In the genomic region with DNA sequence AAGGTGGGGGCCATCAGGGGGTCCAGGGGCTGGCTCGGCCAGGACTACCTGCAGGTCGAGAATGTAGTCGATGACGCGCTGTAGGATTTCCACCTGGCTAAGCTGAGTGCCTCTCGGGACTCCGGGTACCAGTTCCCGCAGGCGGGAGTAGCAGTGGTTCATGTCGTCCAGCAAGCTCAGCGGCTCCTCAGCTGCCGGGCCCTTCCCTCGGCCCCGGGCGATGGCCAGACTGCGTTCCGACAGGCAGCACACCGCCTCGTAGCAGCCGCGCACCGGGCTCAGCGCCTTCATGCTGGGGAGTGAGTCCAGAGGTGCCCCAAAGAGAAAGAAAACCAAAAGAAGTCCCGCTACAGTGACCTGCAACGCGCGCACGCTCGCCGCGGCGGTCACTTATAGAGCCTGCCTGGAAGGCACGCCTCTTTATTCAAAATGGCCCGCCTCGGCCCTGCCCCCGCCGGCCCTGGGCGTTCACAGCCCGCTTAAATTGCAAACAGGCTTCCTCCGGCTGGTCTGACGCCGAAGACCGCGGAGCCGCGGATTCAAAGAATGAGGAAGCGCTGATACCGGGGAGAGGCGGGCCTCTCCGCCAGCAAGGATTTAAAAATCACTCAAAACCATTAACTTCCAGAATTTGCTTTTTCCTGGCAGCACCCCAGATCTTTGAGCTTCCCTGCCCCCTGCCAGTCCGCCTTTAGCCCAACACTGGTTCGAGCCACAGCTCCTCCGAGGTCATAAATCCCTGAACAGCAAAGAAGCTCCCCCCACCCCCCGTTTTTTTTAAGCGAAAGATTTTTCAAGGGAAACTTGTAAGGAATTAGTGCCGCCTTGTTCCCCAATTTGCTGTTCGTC, we compare ENCODE assay signal across 8 cellular contexts. TPM values are rescaled to one million over a fixed set of nuclear protein-coding genes. Genes with fewer than 3 reads are reported as not detected.
DNase-seq lines count a peak whose midpoint lies in the region; ATAC-seq, FAIRE-seq and TF ChIP-seq lines count a peak whose summit lies in the region.

Gene ID3 (minus strand): TSS at position 366 of the 849 bp plus-strand sequence. CDS start 75 bp downstream, at position 291.

- intact Hi-C loops in T-helper 1 cell treated with Interleukin-12 subunit alpha and Interleukin-12 subunit beta and Interleukin-4 antibody, amounts not matched to agents 30 ng/mL and 1 ng/mL, for 36 hours (cut with micrococcal nuclease): loop anchor here (1.0 to 5.0 kb wide), 12 partner anchors 18 to 400 kb away; partner anchors contain the start of genes ASAP3, E2F2, PNRC2 and RPL11
- intact Hi-C loops in adrenal gland (cut with DNase I) (no loop called here), heart right ventricle (cut with DNase I) (loop anchor here in 2 of 10 donors (10.0 kb wide), 1 partner anchor 185 kb away; the partner anchor contains the start of gene ELOA (in 2 of the 2)), prostate gland (cut with DNase I) (no loop called here)

- TF ChIP-seq CTCF in adrenal gland (IDR thresholded peaks at IDR 0.05): no peak
- no peak for TF ChIP-seq CTCF in heart right ventricle (IDR thresholded peaks at IDR 0.05)
- peak in 3 of 4 experiments; percentile 14 to 38 (median 19) for TF ChIP-seq CTCF in prostate gland (IDR thresholded peaks at IDR 0.05)

- H3K4me1 ChIP-seq in adrenal gland (replicated peaks in 1 of 2) (peaks cover 15 to 57% of the 10 kb centered on the region in 2 donors), heart right ventricle (peaks cover 6 to 81% (median 61%) of the 10 kb centered on the region in 9 donors), prostate gland (replicated peaks) (peaks cover 8% of the 10 kb centered on the region)

- peak; percentile 96 for TF ChIP-seq POLR2A in GM12891 (IDR thresholded peaks at IDR 0.05; ENCODE audit: low read depth, low read length)
- TF ChIP-seq POLR2A in adrenal gland (IDR thresholded peaks at IDR 0.05): peak; percentile 94 to 95
- TF ChIP-seq POLR2A in prostate gland (IDR thresholded peaks at IDR 0.05): peak; percentile 99

- peak; percentile 74 for ATAC-seq in HG02759 (IDR thresholded peaks at IDR 0.05; ENCODE audit: unreplicated experiment)
- ATAC-seq in heart right ventricle: peak; percentile 66 to 83 (median 79)

- peak within 1 kb of the TSS; percentile 61 to 91 (median 80) for H3K27ac ChIP-seq in adrenal gland
- H3K27ac ChIP-seq in heart right ventricle: peak within 1 kb of the TSS; percentile 90 to 99 (median 95)
- H3K27ac ChIP-seq in prostate gland: peak within 1 kb of the TSS; percentile 86 to 95

- peak within 1 kb of the TSS in 3 of 4 donors; percentile 50 to 65 (median 64) for H3K4me3 ChIP-seq in adrenal gland
- peak within 1 kb of the TSS; percentile 62 to 97 (median 82) for H3K4me3 ChIP-seq in heart right ventricle
- peak within 1 kb of the TSS; percentile 78 to 80 for H3K4me3 ChIP-seq in prostate gland

- H3K9me3 ChIP-seq in adrenal gland (replicated peaks in 1 of 3): no peaks in the 10 kb centered on the region
- no peaks in the 10 kb centered on the region for H3K9me3 ChIP-seq in heart right ventricle
- no peaks in the 10 kb centered on the region for H3K9me3 ChIP-seq in prostate gland

- DNase-seq in GM12891 (ENCODE audit: insufficient read length, low spot score) (peak; percentile 53), NCI-H1436 (lab: John Stamatoyannopoulos, UW) (peak; percentile 92), adrenal gland (peak; percentile 95 to 98 (median 97)), heart right ventricle (peak; percentile 97), prostate gland (ENCODE audit: low spot score) (peak; percentile 98), ureter (ENCODE audit: low spot score) (peak; percentile 98)

- 0 to 1% (median 0%) methylated on average over 26 to 57 of the region's 57 CpGs for WGBS in adrenal gland, 4 donors
- 0 to 1% methylated on average over 57 of the region's 57 CpGs for WGBS in heart right ventricle, 2 donors
- under 1% methylated on average over 55 of the region's 57 CpGs for WGBS in prostate gland

- no peaks in the 10 kb centered on the region for H3K27me3 ChIP-seq in adrenal gland
- H3K27me3 ChIP-seq in heart right ventricle: peaks cover 0 to 23% (median 0%) of the 10 kb centered on the region in 7 donors
- H3K27me3 ChIP-seq in prostate gland (replicated peaks; ENCODE audit: insufficient read depth): no peaks in the 10 kb centered on the region

- peak; percentile 62 for FAIRE-seq in GM12891 (lab: Jason Lieb, UNC)

- H3K36me3 ChIP-seq in adrenal gland (replicated peaks in 1 of 2) (no peaks in the 10 kb centered on the region), heart right ventricle (peaks cover 0 to 20% (median 6%) of the 10 kb centered on the region in 9 donors), prostate gland (no peaks in the 10 kb centered on the region)

TF ChIP-seq in GM12891, 5 proteins besides CTCF, POLR2A, EP300 and RAD21:
- peak; percentile 78 for TF ChIP-seq POU2F2 (IDR thresholded peaks at IDR 0.05; ENCODE audit: low read depth, low read length)
- peak; percentile 97 for TF ChIP-seq POLR2AphosphoS5 (IDR thresholded peaks at IDR 0.05; ENCODE audit: low read depth, low read length)
- TF ChIP-seq SPI1 (IDR thresholded peaks at IDR 0.05; ENCODE audit: low read depth, low read length): peak; percentile 90
- TF ChIP-seq TAF1 (IDR thresholded peaks at IDR 0.05; ENCODE audit: low read depth, low read length): peak; percentile 87
- TF ChIP-seq PAX5 (IDR thresholded peaks at IDR 0.05; ENCODE audit: insufficient read depth, low read length, severe bottlenecking): peak; percentile 53

RNA-seq across cellular contexts. Expression of gene ID3, which starts in this region (rescaled TPM):
- polyA plus RNA-seq in GM12891 (2012; ENCODE audit: low read depth, missing spikeins): 67.3 TPM
- 8.2 and 10.8 TPM in 2 replicates for total RNA-seq in T-helper 1 cell treated with Interleukin-12 subunit alpha and Interleukin-12 subunit beta and Interleukin-4 antibody, amounts not matched to agents 30 ng/mL and 1 ng/mL, for 36 hours
- 100 to 1,000 TPM in 5 of 8 donors, 10 to 100 TPM in 3; 55.3 to 213 (median 118) TPM for total RNA-seq in adrenal gland
- 100 to 1,000 TPM in 2 of 3 donors, 10 to 100 TPM in 1; 28.8 to 133 (median 114) TPM for polyA plus RNA-seq in adrenal gland
- total RNA-seq in heart right ventricle: 100 to 1,000 TPM in 3 of 10 donors, 10 to 100 TPM in 7; 44.7 to 148 (median 83.4) TPM
- 100 to 1,000 TPM in 1 of 2 donors, 10 to 100 TPM in 1; 73.6 to 217 TPM for polyA plus RNA-seq in heart right ventricle
- total RNA-seq in prostate gland: 100 to 1,000 TPM; 151 to 184 TPM
- 81.0 TPM for total RNA-seq in ureter

Comparison
In these comparisons a context has a peak if more than half of its experiments do, and no peak if none do; other contexts are left out.
1. Peak in every context shown above with its lines: DNase-seq, ATAC-seq, H3K4me3 ChIP-seq and H3K27ac ChIP-seq.
2. CTCF ChIP-seq: peak in prostate gland (3 of 4); none in adrenal gland (0 of 6) and heart right ventricle (0 of 9).